In the genomic region with DNA sequence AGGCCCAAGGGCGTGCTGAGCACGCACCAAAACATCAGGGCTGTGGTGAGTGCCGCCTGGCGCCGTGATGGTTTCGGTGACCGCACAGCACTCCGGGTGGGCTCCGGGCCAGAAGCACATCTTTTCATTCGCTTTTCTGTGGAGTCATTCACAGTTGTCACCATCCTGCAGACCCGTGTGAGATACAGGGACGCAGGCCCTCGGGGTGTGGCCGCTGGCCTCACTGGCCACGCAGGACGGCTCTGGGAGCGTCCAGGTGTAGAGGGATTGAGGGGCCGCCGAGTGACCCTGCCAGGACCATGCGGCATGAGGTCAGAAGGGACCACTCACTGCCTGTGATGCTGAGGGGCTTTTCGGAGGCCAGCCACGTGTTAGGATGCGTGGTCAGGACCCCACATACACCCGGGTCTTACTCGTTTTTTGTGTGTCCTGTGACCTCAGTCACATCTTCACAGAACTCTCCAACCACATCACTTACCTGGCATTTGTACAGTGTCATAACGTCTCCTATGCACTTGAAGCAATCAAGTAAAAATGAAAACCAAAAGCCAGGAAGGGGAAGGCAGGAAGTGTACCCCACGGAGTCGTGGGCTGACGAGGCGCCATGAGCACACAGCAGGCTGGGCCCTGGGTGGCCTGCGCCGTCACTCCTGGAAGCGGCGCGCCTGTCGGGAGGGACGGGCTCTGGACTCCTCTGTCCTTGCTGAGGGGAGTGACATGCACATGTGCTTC, we compare ENCODE assay signal across 1 cellular context.
TF ChIP-seq lines count a peak whose summit lies in the region.

No MANE protein-coding gene starts in this region.

TF ChIP-seq in IMR-90, 13 proteins besides CTCF, POLR2A, EP300 and RAD21:
- no peak for TF ChIP-seq SMC3 (IDR thresholded peaks at IDR 0.05; ENCODE audit: low read depth, low read length)
- no peak for TF ChIP-seq RFX5 (IDR thresholded peaks at IDR 0.05; ENCODE audit: low read depth, low read length)
- no peak for TF ChIP-seq FOS (IDR thresholded peaks at IDR 0.05; ENCODE audit: low read depth, low read length)
- TF ChIP-seq, protein P1, sequence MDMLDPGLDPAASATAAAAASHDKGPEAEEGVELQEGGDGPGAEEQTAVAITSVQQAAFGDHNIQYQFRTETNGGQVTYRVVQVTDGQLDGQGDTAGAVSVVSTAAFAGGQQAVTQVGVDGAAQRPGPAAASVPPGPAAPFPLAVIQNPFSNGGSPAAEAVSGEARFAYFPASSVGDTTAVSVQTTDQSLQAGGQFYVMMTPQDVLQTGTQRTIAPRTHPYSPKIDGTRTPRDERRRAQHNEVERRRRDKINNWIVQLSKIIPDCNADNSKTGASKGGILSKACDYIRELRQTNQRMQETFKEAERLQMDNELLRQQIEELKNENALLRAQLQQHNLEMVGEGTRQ (IDR thresholded peaks at IDR 0.05; ENCODE audit: low read depth, low read length) = no peak
- TF ChIP-seq MAFK (IDR thresholded peaks at IDR 0.05; ENCODE audit: low read depth, low read length) = no peak
- no peak for TF ChIP-seq NFE2L2 (IDR thresholded peaks at IDR 0.05; ENCODE audit: low read depth, low read length)
- TF ChIP-seq, protein P2, sequence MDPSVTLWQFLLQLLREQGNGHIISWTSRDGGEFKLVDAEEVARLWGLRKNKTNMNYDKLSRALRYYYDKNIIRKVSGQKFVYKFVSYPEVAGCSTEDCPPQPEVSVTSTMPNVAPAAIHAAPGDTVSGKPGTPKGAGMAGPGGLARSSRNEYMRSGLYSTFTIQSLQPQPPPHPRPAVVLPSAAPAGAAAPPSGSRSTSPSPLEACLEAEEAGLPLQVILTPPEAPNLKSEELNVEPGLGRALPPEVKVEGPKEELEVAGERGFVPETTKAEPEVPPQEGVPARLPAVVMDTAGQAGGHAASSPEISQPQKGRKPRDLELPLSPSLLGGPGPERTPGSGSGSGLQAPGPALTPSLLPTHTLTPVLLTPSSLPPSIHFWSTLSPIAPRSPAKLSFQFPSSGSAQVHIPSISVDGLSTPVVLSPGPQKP (IDR thresholded peaks at IDR 0.05; ENCODE audit: borderline replicate concordance, low read depth, low read length) = no peak
- TF ChIP-seq RCOR1 (IDR thresholded peaks at IDR 0.05; ENCODE audit: insufficient replicate concordance, low read length) = no peak
- TF ChIP-seq BHLHE40 (IDR thresholded peaks at IDR 0.05; ENCODE audit: low read depth, low read length) = no peak
- TF ChIP-seq CHD1 (IDR thresholded peaks at IDR 0.05; ENCODE audit: low read depth, low read length) = no peak
- no peak for TF ChIP-seq MXI1 (IDR thresholded peaks at IDR 0.05; ENCODE audit: borderline replicate concordance, low read depth, low read length)
TF ChIP-seq in IMR-90: peak in this region for 0.
